In genomic region chr12:31662176-31662849, GRCh38 we compare ENCODE assay signal across 16 cellular contexts. TPM values are rescaled to one million over a fixed set of nuclear protein-coding genes. Genes with fewer than 3 reads are reported as not detected.
A peak's percentile ranks its signal among the peaks of the same experiment; 100 is the strongest.
DNase-seq lines count a peak whose midpoint lies in the region; ATAC-seq, FAIRE-seq and TF ChIP-seq lines count a peak whose summit lies in the region.
"Had no signal": no experiment of that assay in that cellular context is flagged by ENCODE, and none has a peak within 500 bp of the region (broad histone marks: within the 10 kb centered on the region; RNA-seq: fewer than 3 reads in every experiment).

No MANE protein-coding gene starts in this region.

- POLR2A ChIA-PET in HepG2 (lab: Yijun Ruan, JAX), result no interaction called here
- POLR2A ChIA-PET in activated CD4-positive, alpha-beta memory T cell treated with anti-CD3 and anti-CD28 coated beads, Interleukin-2, amount 10 ng/mL, durations not matched to agents 7 days and 5 days (lab: Charles Lee), result interaction anchor here (0.7 kb wide), 1 partner anchor 9 kb away, joined by 3 read pairs; no protein-coding TSS in a partner anchor

- WGBS in HepG2 (ENCODE audit: low lambda C conversion rate), result 82% methylated on average over 5 of the region's 6 CpGs
- WGBS in right lobe of liver (ENCODE audit: insufficient coverage, low coverage, low lambda C conversion rate, missing lambda C conversion rate), result 83% methylated on average over 5 of the region's 6 CpGs

- FAIRE-seq in HepG2 (lab: Jason Lieb, UNC), result no peak
- FAIRE-seq: GM12892 had no signal

- H3K36me3 ChIP-seq in HepG2 (replicated peaks in 1 of 2; ENCODE audit: control insufficient read depth in 1 of 2, insufficient read depth in 2 of 2, low read length in 2 of 2) (no peaks in the 10 kb centered on the region), right lobe of liver (no peaks in the 10 kb centered on the region)

- H3K4me3 Mint-ChIP-seq in IgD-negative memory B cell, result peak overlapping the region in 3 of 4 donors; percentile 85 to 91 (median 90)
- H3K4me3 Mint-ChIP-seq in endothelial cell (ENCODE audit: unreplicated experiment), result peak overlapping the region; percentile 35
- no peak overlapping the region for H3K4me3 Mint-ChIP-seq in activated CD4-positive, alpha-beta memory T cell treated with anti-CD3 and anti-CD28 coated beads, Interleukin-2, amount 10 ng/mL, durations not matched to agents 7 days and 5 days

- no peaks in the 10 kb centered on the region for H4K20me1 ChIP-seq in HepG2 (ENCODE audit: insufficient read depth, low read length)

- H3K27ac ChIP-seq in HepG2 (ENCODE audit: extremely low read length, insufficient read depth, low read length) (no peak overlapping the region), right lobe of liver (peak overlapping the region in 1 of 3 donors; percentile 5), dorsolateral prefrontal cortex (no peak overlapping the region)
- H3K27ac ChIP-seq: C4-2B had no signal

- in situ Hi-C loops in HepG2 (cut with HindIII; ENCODE audit: extremely low pct_ligation_motif_present, low pct_unique_long_range_greater_than_20kb), result loop anchor here (25.0 kb wide), 1 partner anchor 1000 kb away; no protein-coding TSS in a partner anchor

- H2AFZ ChIP-seq in HepG2 (ENCODE audit: low read length), result no peak overlapping the region

- H3K27me3 ChIP-seq in HepG2 (ENCODE audit: control insufficient read depth in 1 of 2, insufficient read depth in 2 of 2, low read length in 2 of 2) (no peaks in the 10 kb centered on the region; a peak in 2 of 5 replicates), right lobe of liver (no peaks in the 10 kb centered on the region), dorsolateral prefrontal cortex (no peaks in the 10 kb centered on the region)

- BruUV-seq in HepG2 (replicated peaks; lab: Mats Ljungman, UMichigan), result no TSS peak

- no peak for TF ChIP-seq RAD21 in HepG2 (CRISPR knock-in tag; IDR thresholded peaks at IDR 0.05)

- intact Hi-C loops in HepG2 (cut with micrococcal nuclease; ENCODE audit: unreplicated experiment) (no loop called here), right lobe of liver (cut with DNase I) (no loop called here), dorsolateral prefrontal cortex (cut with DNase I) (loop anchor here in 1 of 2 donors (5.0 kb wide), 1 partner anchor 295 kb away; the partner anchor contains the start of gene RESF1)

- TF ChIP-seq POLR2A in HepG2 (IDR thresholded peaks at IDR 0.05; ENCODE audit: insufficient read depth in 1 of 2, low read depth in 2 of 2, low read length in 2 of 2), result no peak
- TF ChIP-seq POLR2A in right lobe of liver (IDR thresholded peaks at IDR 0.05), result no peak

- H3K4me3 ChIP-seq in HepG2 (replicated peaks in 1 of 3; ENCODE audit: insufficient read depth in 1 of 3, low read depth in 2 of 3, low read length in 3 of 3) (no peak overlapping the region), right lobe of liver (no peak overlapping the region), dorsolateral prefrontal cortex (no peak overlapping the region)

- TF ChIP-seq CTCF in HepG2 (CRISPR knock-in tag; IDR thresholded peaks at IDR 0.05), result no peak
- no peak for TF ChIP-seq CTCF in right lobe of liver (IDR thresholded peaks at IDR 0.05)
- TF ChIP-seq CTCF in endothelial cell (IDR thresholded peaks at IDR 0.05; ENCODE audit: unreplicated experiment), result no peak
- TF ChIP-seq CTCF in dorsolateral prefrontal cortex (IDR thresholded peaks at IDR 0.05 in 54 of 56, conservative IDR thresholded peaks at IDR 0.05 in 2 of 56; ENCODE audit: low read depth in 1 of 56, partially characterized antibody in 56 of 56), result no peak

- no peak for TF ChIP-seq EP300 in HepG2 (IDR thresholded peaks at IDR 0.05; ENCODE audit: low read depth in 2 of 2, low read length in 2 of 2)
- TF ChIP-seq EP300 in HepG2 (CRISPR knock-in tag; IDR thresholded peaks at IDR 0.05; ENCODE audit: borderline replicate concordance), result no peak

- H3K27me3 Mint-ChIP-seq in IgD-negative memory B cell (no peaks in the 10 kb centered on the region), endothelial cell (ENCODE audit: unreplicated experiment) (peaks cover 5% of the 10 kb centered on the region)
- H3K27me3 Mint-ChIP-seq in activated CD4-positive, alpha-beta memory T cell treated with anti-CD3 and anti-CD28 coated beads, Interleukin-2, amount 10 ng/mL, durations not matched to agents 7 days and 5 days, result no peaks in the 10 kb centered on the region

- peaks cover 10% of the 10 kb centered on the region; the same call in 1 of the 2 replicates for H3K9me3 ChIP-seq in HepG2 (ENCODE audit: low read length)
- no peaks in the 10 kb centered on the region for H3K9me3 ChIP-seq in right lobe of liver

- ATAC-seq in HepG2 (no peak), right lobe of liver (no peak), GM21390 (IDR thresholded peaks at IDR 0.05; ENCODE audit: unreplicated experiment) (no peak)

- peaks cover 4% of the 10 kb centered on the region for H3K36me3 Mint-ChIP-seq in IgD-negative memory B cell
- H3K36me3 Mint-ChIP-seq in endothelial cell (ENCODE audit: low read depth, unreplicated experiment), result peaks cover 20% of the 10 kb centered on the region
- peaks cover 3% of the 10 kb centered on the region for H3K36me3 Mint-ChIP-seq in activated CD4-positive, alpha-beta memory T cell treated with anti-CD3 and anti-CD28 coated beads, Interleukin-2, amount 10 ng/mL, durations not matched to agents 7 days and 5 days (ENCODE audit: low read depth)

- no peak overlapping the region for H3K9ac ChIP-seq in HepG2 (ENCODE audit: insufficient read depth, low read depth, low read length)

- CTCF ChIA-PET in HepG2 (lab: Yijun Ruan, JAX; ENCODE audit: low intra/inter-chr PET ratio, low total read pairs), result no interaction called here
- CTCF ChIA-PET in activated CD4-positive, alpha-beta memory T cell treated with anti-CD3 and anti-CD28 coated beads, Interleukin-2, amount 10 ng/mL, durations not matched to agents 7 days and 5 days (lab: Charles Lee), result interaction anchor here (0.6 to 2.0 kb wide), 4 partner anchors 9 to 958 kb away, joined by 3 to 10 read pairs (median 3); no protein-coding TSS in a partner anchor

- H3K27ac Mint-ChIP-seq in IgD-negative memory B cell, result peak overlapping the region; percentile 48 to 97 (median 88)
- no peak overlapping the region for H3K27ac Mint-ChIP-seq in endothelial cell (ENCODE audit: unreplicated experiment)
- H3K27ac Mint-ChIP-seq in activated CD4-positive, alpha-beta memory T cell treated with anti-CD3 and anti-CD28 coated beads, Interleukin-2, amount 10 ng/mL, durations not matched to agents 7 days and 5 days, result no peak overlapping the region
- H3K27ac Mint-ChIP-seq: HFFc6 had no signal

- H3K9me3 Mint-ChIP-seq in IgD-negative memory B cell (peaks cover 0 to 14% (median 2%) of the 10 kb centered on the region in 3 donors), endothelial cell (ENCODE audit: unreplicated experiment) (no peaks in the 10 kb centered on the region)
- peaks cover 5% of the 10 kb centered on the region for H3K9me3 Mint-ChIP-seq in activated CD4-positive, alpha-beta memory T cell treated with anti-CD3 and anti-CD28 coated beads, Interleukin-2, amount 10 ng/mL, durations not matched to agents 7 days and 5 days
- H3K9me3 Mint-ChIP-seq: HFFc6 had no signal

- H3K79me2 ChIP-seq in HepG2 (ENCODE audit: insufficient read depth, low read length), result no peaks in the 10 kb centered on the region

- DNase-seq in HepG2 (ENCODE audit: low spot score), result no peak
- no peak for DNase-seq in right lobe of liver
- no peak for DNase-seq in endothelial cell (ENCODE audit: low spot score)
- no peak for DNase-seq in activated CD4-positive, alpha-beta memory T cell treated with anti-CD3 and anti-CD28 coated beads, Interleukin-2, amount 10 ng/mL, durations not matched to agents 7 days and 5 days
- no peak for DNase-seq in dorsolateral prefrontal cortex
- no peak for DNase-seq in Kasumi-1 (lab: John Stamatoyannopoulos, UW)
- DNase-seq: COR-L47, GOT3, HFFc6, Karpas-422, NCI-H1930, NCI-H510A treated with DMSO at 0.1 percent for 48 hours had no signal

- peaks cover 24% of the 10 kb centered on the region for H3K4me1 ChIP-seq in HepG2 (ENCODE audit: insufficient read depth, low read length)
- peaks cover 0 to 19% (median 4%) of the 10 kb centered on the region in 4 donors for H3K4me1 ChIP-seq in right lobe of liver

- H3K4me1 Mint-ChIP-seq in IgD-negative memory B cell (peaks cover 19 to 33% (median 25%) of the 10 kb centered on the region in 3 donors), endothelial cell (ENCODE audit: unreplicated experiment) (peaks cover 10% of the 10 kb centered on the region)
- H3K4me1 Mint-ChIP-seq in activated CD4-positive, alpha-beta memory T cell treated with anti-CD3 and anti-CD28 coated beads, Interleukin-2, amount 10 ng/mL, durations not matched to agents 7 days and 5 days, result peaks cover 22% of the 10 kb centered on the region

- no peak overlapping the region for H3K4me2 ChIP-seq in HepG2 (ENCODE audit: low read depth, low read length)

RNA-seq across cellular contexts. Expression of gene ETFBKMT, which starts 2.8 kb away (rescaled TPM):
- total RNA-seq in HepG2 (2016; rRNA removed; fragmentation: Illumina TruSeq; extraction: Trizol) (0.93 and 1.1 TPM in 2 replicates), right lobe of liver (1 to 10 TPM; 1.5 to 6.9 (median 4.1) TPM), endothelial cell (ENCODE audit: unreplicated experiment) (3.6 TPM), dorsolateral prefrontal cortex (1 to 10 TPM; 1.6 to 8.4 (median 4.6) TPM)
- 0.30 and 0.44 TPM in 2 replicates for total RNA-seq in HepG2 (2016; cell fraction: cytosol; rRNA removed; fragmentation: Illumina TruSeq; extraction: Trizol; ENCODE audit: low read depth)
- total RNA-seq in HepG2 (2016; cell fraction: insoluble cytoplasmic fraction; rRNA removed; fragmentation: Illumina TruSeq; extraction: Trizol), result 0.71 and 0.73 TPM in 2 replicates
- total RNA-seq in HepG2 (2016; cell fraction: membrane; rRNA removed; fragmentation: Illumina TruSeq; extraction: Trizol), result 0.56 and 1.1 TPM in 2 replicates
- total RNA-seq in HepG2 (2016; cell fraction: nucleus; rRNA removed; fragmentation: Illumina TruSeq; extraction: Trizol), result 0.31 and 0.97 TPM in 2 replicates
- polyA plus RNA-seq in HepG2 (2011; rRNA removed) (0.29 and 0.62 TPM in 2 replicates), IgD-negative memory B cell (1.3 TPM)
- polyA plus RNA-seq in HepG2 (2011; cell fraction: cytosol; rRNA removed), result 0.21 and 0.33 TPM in 2 replicates
- 0.23 and 0.28 TPM in 2 replicates for polyA plus RNA-seq in HepG2 (2011; cell fraction: nucleus; rRNA removed)
- polyA plus RNA-seq in HepG2 (2012), result 0.71 and 1.0 TPM in 2 replicates
- 0.20 and 0.35 TPM in 2 replicates for polyA plus RNA-seq in HepG2 (2016; cell fraction: cytosol; fragmentation: Illumina TruSeq; extraction: Trizol; ENCODE audit: low read depth)
- 0.68 and 0.74 TPM in 2 replicates for polyA plus RNA-seq in HepG2 (2016; cell fraction: insoluble cytoplasmic fraction; fragmentation: Illumina TruSeq; extraction: Trizol; ENCODE audit: low read depth)
- polyA plus RNA-seq in HepG2 (2016; cell fraction: membrane; fragmentation: Illumina TruSeq; extraction: Trizol; ENCODE audit: low read depth), result 0.41 and 0.48 TPM in 2 replicates
- polyA plus RNA-seq in HepG2 (2016; cell fraction: nucleus; fragmentation: Illumina TruSeq; extraction: Trizol; ENCODE audit: insufficient read depth, low read depth), result 0.51 and 0.63 TPM in 2 replicates
- polyA minus RNA-seq in HepG2 (2011; rRNA and poly(A)+ RNA removed; ENCODE audit: low replicate concordance), result 0.10 and 0.19 TPM in 2 replicates
- polyA minus RNA-seq in HepG2 (2011; cell fraction: cytosol; rRNA and poly(A)+ RNA removed), result 0.69 TPM in 1 of 2 replicates, not detected in the other
- 0.64 and 1.1 TPM in 2 replicates for polyA minus RNA-seq in HepG2 (2011; cell fraction: nucleus; rRNA and poly(A)+ RNA removed)
- 1 to 10 TPM; 1.3 to 1.4 TPM for total RNA-seq in activated CD4-positive, alpha-beta memory T cell treated with anti-CD3 and anti-CD28 coated beads, Interleukin-2, amount 10 ng/mL, durations not matched to agents 7 days and 5 days

Comparison
In these comparisons a context has a peak if more than half of its experiments do, and no peak if none do; other contexts are left out.
1. H3K27ac Mint-ChIP-seq: peak in IgD-negative memory B cell (3 of 3); none in endothelial cell (single experiment) and activated CD4-positive, alpha-beta memory T cell treated with anti-CD3 and anti-CD28 coated beads, Interleukin-2, amount 10 ng/mL, durations not matched to agents 7 days and 5 days (single experiment).